In genomic region chr1:25820247-25821111, GRCh38 we compare ENCODE assay signal across 8 cellular contexts. TPM values are rescaled to one million over a fixed set of nuclear protein-coding genes. Genes with fewer than 3 reads are reported as not detected.
DNase-seq lines count a peak whose midpoint lies in the region; ATAC-seq lines count a peak whose summit lies in the region.

No MANE protein-coding gene starts in this region.

- H3K27ac ChIP-seq in subcutaneous abdominal adipose tissue (ENCODE audit: low read depth, low read length) = peak overlapping the region; percentile 70

- no peaks in the 10 kb centered on the region for H3K36me3 ChIP-seq in endocrine pancreas (ENCODE audit: control insufficient read depth, insufficient read depth, low read length)
- peaks cover 0 to 20% (median 15%) of the 10 kb centered on the region in 5 donors for H3K36me3 ChIP-seq in subcutaneous abdominal adipose tissue (ENCODE audit: control insufficient read depth in 5 of 5, insufficient read depth in 5 of 5, low read length in 5 of 5)

- no peaks in the 10 kb centered on the region for H3K27me3 ChIP-seq in endocrine pancreas (ENCODE audit: control insufficient read depth, insufficient read depth, low read length)
- H3K27me3 ChIP-seq in subcutaneous abdominal adipose tissue (ENCODE audit: control insufficient read depth in 5 of 5, insufficient read depth in 4 of 5, low read length in 5 of 5) = no peaks in the 10 kb centered on the region

- no peaks in the 10 kb centered on the region for H3K9me3 ChIP-seq in endocrine pancreas (ENCODE audit: control insufficient read depth, low read length)
- no peaks in the 10 kb centered on the region for H3K9me3 ChIP-seq in subcutaneous abdominal adipose tissue (ENCODE audit: control insufficient read depth in 5 of 5, low read length in 5 of 5)

- H3K4me3 ChIP-seq in endocrine pancreas (ENCODE audit: control insufficient read depth, insufficient read depth, low read length) (peak overlapping the region; percentile 38), subcutaneous abdominal adipose tissue (ENCODE audit: low read depth in 1 of 5, low read length in 5 of 5) (peak overlapping the region; percentile 79 to 96 (median 93))

- in situ Hi-C loops in ACHN (cut with HindIII; ENCODE audit: low pct_ligation_motif_present, low pct_unique_long_range_greater_than_20kb, low sequenced_read_pairs) = no loop called here

- ATAC-seq in GM18508 (IDR thresholded peaks at IDR 0.05; ENCODE audit: insufficient read depth, unreplicated experiment) (peak; percentile 30), HG02973 (IDR thresholded peaks at IDR 0.05; ENCODE audit: unreplicated experiment) (peak; percentile 32)

- H3K9ac ChIP-seq in endocrine pancreas (ENCODE audit: control insufficient read depth, insufficient read depth, low read length) (peak overlapping the region; percentile 82), subcutaneous abdominal adipose tissue (ENCODE audit: low read length in 5 of 5) (peak overlapping the region; percentile 26 to 96 (median 70))

- DNase-seq in ACHN (peak; percentile 63), NCI-H446 treated with DMSO at 0.1 percent for 48 hours (lab: John Stamatoyannopoulos, UW) (peak; percentile 31), myocyte (ENCODE audit: low read depth) (peak; percentile 49)
- peak; percentile 86 for DNase-seq in activated CD8-positive, alpha-beta memory T cell treated with anti-CD3 and anti-CD28 coated beads for 24 hours

- no peaks in the 10 kb centered on the region for H3K4me1 ChIP-seq in endocrine pancreas (ENCODE audit: control insufficient read depth, insufficient read depth, low read length)
- peaks cover 9 to 45% (median 36%) of the 10 kb centered on the region in 5 donors for H3K4me1 ChIP-seq in subcutaneous abdominal adipose tissue (ENCODE audit: control insufficient read depth in 5 of 5, insufficient read depth in 5 of 5, low read length in 5 of 5)

RNA-seq across cellular contexts. Expression of gene MTFR1L, which starts 0.7 kb away (rescaled TPM):
- total RNA-seq in myocyte = 81.2 and 81.6 TPM in 2 replicates
- polyA plus RNA-seq in myocyte (2012) = 83.1 TPM

RNA-seq across cellular contexts. Expression of gene SELENON, which starts 20.5 kb away (rescaled TPM):
- total RNA-seq in myocyte = 18.7 and 19.1 TPM in 2 replicates
- polyA plus RNA-seq in myocyte (2012) = 62.3 TPM

RNA-seq across cellular contexts. Expression of gene AUNIP, which starts 38.8 kb away (rescaled TPM):
- total RNA-seq in myocyte = 0.70 and 2.3 TPM in 2 replicates
- 0.90 TPM for polyA plus RNA-seq in myocyte (2012)

RNA-seq across cellular contexts. Expression of gene PAQR7, which starts 55.0 kb away (rescaled TPM):
- 6.3 and 9.8 TPM in 2 replicates for total RNA-seq in myocyte
- polyA plus RNA-seq in myocyte (2012) = 21.8 TPM

Comparison
In these comparisons a context has a peak if more than half of its experiments do, and no peak if none do; other contexts are left out.
1. Peak in every context shown above with its lines: DNase-seq, ATAC-seq, H3K4me3 ChIP-seq and H3K27ac ChIP-seq.
2. DNase-seq: peak in every context shown above with its lines; median percentile 86 in activated CD8-positive, alpha-beta memory T cell treated with anti-CD3 and anti-CD28 coated beads for 24 hours; 63 in ACHN; 49 in myocyte; 31 in NCI-H446 treated with DMSO at 0.1 percent for 48 hours.